9 cellular contexts compared by ENCODE assay signal in the genomic region with DNA sequence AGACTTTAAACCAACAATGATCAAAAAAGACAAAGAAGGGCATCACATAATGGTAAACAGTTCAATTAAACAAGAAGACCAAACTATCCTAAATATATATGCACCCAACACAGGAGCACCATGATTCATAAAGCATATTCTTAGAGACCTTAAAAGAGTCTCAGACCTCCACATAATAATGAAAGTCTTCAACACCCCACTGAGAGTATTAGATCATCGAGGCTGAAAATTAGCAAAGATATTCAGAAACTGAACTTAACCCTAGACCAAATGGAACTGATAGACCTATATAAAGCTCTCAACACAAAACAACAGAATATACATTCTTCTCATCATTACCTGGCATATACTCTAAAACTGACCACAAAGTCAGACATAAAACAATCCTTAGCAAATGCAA.
"Had no signal": no experiment of that assay in that cellular context is flagged by ENCODE, and none has a peak within 500 bp of the region (broad histone marks: within the 10 kb centered on the region; RNA-seq: fewer than 3 reads in every experiment).

No MANE protein-coding gene starts in this region.

- ATAC-seq: HCT116, K562 had no signal

- H3K27ac ChIP-seq: GM23248 had no signal

- H3K4me3 ChIP-seq: GM23248, HAP-1, K562 had no signal

- H3K9me3 ChIP-seq: HAP-1 had no signal

- H2AFZ ChIP-seq: GM23248 had no signal

- H3K9ac ChIP-seq: GM23248 had no signal

- H3K4me1 ChIP-seq: HAP-1 had no signal

- H3K36me3 ChIP-seq: HAP-1 had no signal

- H3K4me3 Mint-ChIP-seq: HFFc6 had no signal

- DNase-seq: GM23248, GOT3, H7, HFFc6, IMR-90, KG1 had no signal

- H3K27ac Mint-ChIP-seq: HFFc6 had no signal
